In the genomic region with DNA sequence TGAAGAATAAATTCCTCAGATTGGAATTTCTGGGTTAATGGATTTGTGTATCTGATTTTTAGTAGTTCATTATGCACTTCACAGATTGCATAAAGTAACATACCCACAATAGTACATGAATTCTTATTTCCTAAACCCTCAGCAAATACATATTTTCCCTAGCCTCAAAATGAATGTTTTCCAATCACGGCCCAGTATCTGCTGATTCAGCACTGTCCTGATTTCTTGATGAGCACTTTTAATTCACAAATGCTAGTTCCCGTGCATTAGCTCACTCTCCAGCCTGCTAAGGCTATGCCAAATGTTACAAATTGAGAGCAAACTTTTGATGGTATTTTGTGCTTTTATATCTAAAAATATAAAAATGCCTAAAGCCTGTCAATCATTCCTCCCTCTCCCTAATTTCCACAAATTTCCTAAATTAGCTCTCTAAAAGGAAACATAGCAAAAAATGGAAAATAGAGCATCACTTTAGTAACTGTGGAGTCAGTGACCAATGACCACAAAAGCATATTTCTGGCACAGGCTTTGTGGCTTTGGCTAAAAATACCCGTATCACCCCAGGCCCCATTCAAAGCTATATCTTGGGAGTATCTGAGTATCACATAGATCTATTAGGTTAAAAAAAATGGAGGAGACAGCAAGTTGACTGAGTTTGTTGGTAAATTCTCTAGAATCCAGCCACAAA, we compare ENCODE assay signal across 32 cellular contexts.
"Had no signal": no experiment of that assay in that cellular context is flagged by ENCODE, and none has a peak within 500 bp of the region (broad histone marks: within the 10 kb centered on the region; RNA-seq: fewer than 3 reads in every experiment).

No MANE protein-coding gene starts in this region.

- H3K36me3 Mint-ChIP-seq: naive B cell; stimulated activated memory B cell treated with anti-CD40 and anti-IgM and Interleukin-4, amounts not matched to agents 10 μg/mL and 1 μg/mL and 100 μg/mL, for 72 hours had no signal

- DNase-seq: activated CD4-positive, alpha-beta memory T cell treated with anti-CD3 and anti-CD28 coated beads, Interleukin-2, amount 10 ng/mL, durations not matched to agents 7 days and 5 days; activated CD4-positive, alpha-beta T cell treated with anti-CD3 and anti-CD28 coated beads for 1 hour; activated CD4-positive, alpha-beta T cell treated with anti-CD3 and anti-CD28 coated beads, Interleukin-2, amount 10 ng/mL, durations not matched to agents 7 days and 5 days; activated gamma-delta T cell treated with Interleukin-2 at 50 U/mL for 16 hours; activated naive CD4-positive, alpha-beta T cell treated with anti-CD3 and anti-CD28 coated beads, Interleukin-2, amount 50 U/mL, for 16 hours; activated T-cell treated with anti-CD3 and anti-CD28 coated beads, Interleukin-2, amount 50 U/mL, for 4 hours; amniotic stem cell; endodermal cell; esophagus squamous epithelium; foreskin melanocyte; kidney glomerular epithelial cell; lower lobe of right lung; mesenchymal stem cell; mucosa of descending colon; naive B cell; nephron progenitor cell; small intestine; stimulated activated CD4-positive, alpha-beta T cell treated with anti-CD3 and anti-CD28 coated beads, Interleukin-1b, Interleukin-23, amount 100 ng/mL, for 48 hours; stimulated activated CD4-positive, alpha-beta T cell treated with anti-CD3 and anti-CD28 coated beads, Interleukin-4, amount 100 ng/mL, for 4 hours; stimulated activated CD8-positive, alpha-beta memory T cell treated with anti-CD3 and anti-CD28 coated beads, Interleukin-4, amount 100 ng/mL, for 48 hours; stimulated activated naive CD8-positive, alpha-beta T cell treated with anti-CD3 and anti-CD28 coated beads, Interleukin-15, amount 100 ng/mL, for 72 hours; substantia nigra; T1000; upper lobe of right lung had no signal

- H3K27ac ChIP-seq: esophagus squamous epithelium, lower lobe of right lung, neutrophil, upper lobe of right lung had no signal

- H3K4me3 Mint-ChIP-seq: activated CD4-positive, alpha-beta memory T cell treated with anti-CD3 and anti-CD28 coated beads, Interleukin-2, amount 10 ng/mL, durations not matched to agents 7 days and 5 days; activated CD4-positive, alpha-beta T cell treated with anti-CD3 and anti-CD28 coated beads, Interleukin-2, amount 10 ng/mL, durations not matched to agents 7 days and 5 days; activated T-cell treated with anti-CD3 and anti-CD28 coated beads, Interleukin-2, amount 50 U/mL, for 4 hours; activated T-helper 17 cell treated with anti-CD3 and anti-CD28 coated beads, Interleukin-2, amount 50 U/mL, for 72 hours; endodermal cell; naive B cell; nephron progenitor cell; stimulated activated memory B cell treated with anti-CD40 and anti-IgM and Interleukin-4, amounts not matched to agents 10 μg/mL and 1 μg/mL and 100 μg/mL, for 72 hours; stimulated activated naive CD8-positive, alpha-beta T cell treated with anti-CD3 and anti-CD28 coated beads, Interleukin-15, amount 100 ng/mL, for 72 hours; T-helper 1 cell treated with Interleukin-12 subunit alpha and Interleukin-12 subunit beta and Interleukin-4 antibody, amounts not matched to agents 30 μg/mL and 1 μg/mL, for 36 hours; WTC11 had no signal

- H3K4me1 Mint-ChIP-seq: activated CD4-positive, alpha-beta memory T cell treated with anti-CD3 and anti-CD28 coated beads, Interleukin-2, amount 10 ng/mL, durations not matched to agents 7 days and 5 days; activated CD4-positive, alpha-beta T cell treated with anti-CD3 and anti-CD28 coated beads, Interleukin-2, amount 10 ng/mL, durations not matched to agents 7 days and 5 days; activated T-helper 17 cell treated with anti-CD3 and anti-CD28 coated beads, Interleukin-2, amount 50 U/mL, for 72 hours; endodermal cell; naive B cell; nephron progenitor cell; stimulated activated memory B cell treated with anti-CD40 and anti-IgM and Interleukin-4, amounts not matched to agents 10 μg/mL and 1 μg/mL and 100 μg/mL, for 72 hours; stimulated activated naive CD8-positive, alpha-beta T cell treated with anti-CD3 and anti-CD28 coated beads, Interleukin-15, amount 100 ng/mL, for 72 hours had no signal

- H3K9me3 ChIP-seq: esophagus squamous epithelium, lower lobe of right lung, mucosa of descending colon, neutrophil, upper lobe of right lung had no signal

- H3K27me3 Mint-ChIP-seq: activated CD4-positive, alpha-beta memory T cell treated with anti-CD3 and anti-CD28 coated beads, Interleukin-2, amount 10 ng/mL, durations not matched to agents 7 days and 5 days; activated T-helper 17 cell treated with anti-CD3 and anti-CD28 coated beads, Interleukin-2, amount 50 U/mL, for 72 hours; stimulated activated naive CD8-positive, alpha-beta T cell treated with anti-CD3 and anti-CD28 coated beads, Interleukin-15, amount 100 ng/mL, for 72 hours had no signal

- H3K27ac Mint-ChIP-seq: activated CD4-positive, alpha-beta memory T cell treated with anti-CD3 and anti-CD28 coated beads, Interleukin-2, amount 10 ng/mL, durations not matched to agents 7 days and 5 days; activated CD4-positive, alpha-beta T cell treated with anti-CD3 and anti-CD28 coated beads, Interleukin-2, amount 10 ng/mL, durations not matched to agents 7 days and 5 days; activated T-helper 17 cell treated with anti-CD3 and anti-CD28 coated beads, Interleukin-2, amount 50 U/mL, for 72 hours; endodermal cell; nephron progenitor cell; stimulated activated memory B cell treated with anti-CD40 and anti-IgM and Interleukin-4, amounts not matched to agents 10 μg/mL and 1 μg/mL and 100 μg/mL, for 72 hours; stimulated activated naive CD8-positive, alpha-beta T cell treated with anti-CD3 and anti-CD28 coated beads, Interleukin-15, amount 100 ng/mL, for 72 hours; T-helper 1 cell treated with Interleukin-12 subunit alpha and Interleukin-12 subunit beta and Interleukin-4 antibody, amounts not matched to agents 30 μg/mL and 1 μg/mL, for 36 hours; WTC11 had no signal

- H3K36me3 ChIP-seq: esophagus squamous epithelium, lower lobe of right lung, neutrophil, upper lobe of right lung had no signal

- ATAC-seq: activated T-cell treated with anti-CD3 and anti-CD28 coated beads, Interleukin-2, amount 50 U/mL, for 4 hours; activated T-helper 17 cell treated with anti-CD3 and anti-CD28 coated beads, Interleukin-2, amount 50 U/mL, for 72 hours; left lobe of liver; lower lobe of right lung; mucosa of descending colon; sciatic nerve; stimulated activated naive CD8-positive, alpha-beta T cell treated with anti-CD3 and anti-CD28 coated beads, Interleukin-15, amount 100 ng/mL, for 72 hours; upper lobe of right lung; WTC11 had no signal

- H3K9me3 Mint-ChIP-seq: activated CD4-positive, alpha-beta memory T cell treated with anti-CD3 and anti-CD28 coated beads, Interleukin-2, amount 10 ng/mL, durations not matched to agents 7 days and 5 days; activated CD4-positive, alpha-beta T cell treated with anti-CD3 and anti-CD28 coated beads, Interleukin-2, amount 10 ng/mL, durations not matched to agents 7 days and 5 days; activated T-cell treated with anti-CD3 and anti-CD28 coated beads, Interleukin-2, amount 50 U/mL, for 4 hours; activated T-helper 17 cell treated with anti-CD3 and anti-CD28 coated beads, Interleukin-2, amount 50 U/mL, for 72 hours; naive B cell; stimulated activated naive CD8-positive, alpha-beta T cell treated with anti-CD3 and anti-CD28 coated beads, Interleukin-15, amount 100 ng/mL, for 72 hours; T-helper 1 cell treated with Interleukin-12 subunit alpha and Interleukin-12 subunit beta and Interleukin-4 antibody, amounts not matched to agents 30 μg/mL and 1 μg/mL, for 36 hours had no signal

- H3K4me3 ChIP-seq: esophagus squamous epithelium, lower lobe of right lung, mucosa of descending colon, upper lobe of right lung had no signal

- H3K4me1 ChIP-seq: esophagus squamous epithelium, lower lobe of right lung, upper lobe of right lung had no signal

- H3K27me3 ChIP-seq: esophagus squamous epithelium, neutrophil, upper lobe of right lung had no signal

- FAIRE-seq: astrocyte, small intestine had no signal
